ENCODE assay signal across 8 cellular contexts in genomic region chr4:77074961-77075855, GRCh38. TPM values are rescaled to one million over a fixed set of nuclear protein-coding genes. Genes with fewer than 3 reads are reported as not detected.
A peak's percentile ranks its signal among the peaks of the same experiment; 100 is the strongest.
DNase-seq lines count a peak whose midpoint lies in the region; ATAC-seq and TF ChIP-seq lines count a peak whose summit lies in the region.

No MANE protein-coding gene starts in this region.

- H3K27me3 ChIP-seq in adrenal gland, result no peaks in the 10 kb centered on the region
- H3K27me3 ChIP-seq in hepatocyte, result no peaks in the 10 kb centered on the region

- peaks cover 8 to 54% of the 10 kb centered on the region in 2 donors for H3K4me1 ChIP-seq in adrenal gland (replicated peaks in 1 of 2)
- H3K4me1 ChIP-seq in hepatocyte (ENCODE audit: insufficient read depth), result peaks cover 17% of the 10 kb centered on the region

- 0 to 1% (median 1%) methylated on average over 11 to 88 of the region's 90 CpGs for WGBS in adrenal gland, 4 donors
- 1% methylated on average over 30 of the region's 90 CpGs for WGBS in hepatocyte (ENCODE audit: low lambda C conversion rate, missing lambda C conversion rate)

- H3K36me3 ChIP-seq in adrenal gland (replicated peaks in 1 of 2), result no peaks in the 10 kb centered on the region
- H3K36me3 ChIP-seq in hepatocyte (replicated peaks; ENCODE audit: insufficient read depth, low read depth), result no peaks in the 10 kb centered on the region

- peak overlapping the region; percentile 86 to 100 (median 90) for H3K4me3 ChIP-seq in adrenal gland
- H3K4me3 ChIP-seq in hepatocyte, result peak overlapping the region; percentile 82

- H2AFZ ChIP-seq in hepatocyte, result peak overlapping the region; percentile 32

- TF ChIP-seq CTCF in adrenal gland (IDR thresholded peaks at IDR 0.05), result no peak
- TF ChIP-seq CTCF in hepatocyte (IDR thresholded peaks at IDR 0.05; ENCODE audit: poor library complexity), result no peak

- H4K20me1 ChIP-seq in hepatocyte (ENCODE audit: insufficient read depth, poor library complexity, severe bottlenecking), result peaks cover 44% of the 10 kb centered on the region

- ATAC-seq in GM19467 (IDR thresholded peaks at IDR 0.05; ENCODE audit: unreplicated experiment) (peak; percentile 50), sciatic nerve (peak; percentile 35)

- DNase-seq in CD1c-positive myeloid dendritic cell (ENCODE audit: extremely low spot score), result peak; percentile 91
- peak; percentile 79 for DNase-seq in HT1080 (ENCODE audit: low read depth)
- DNase-seq in T-helper 1 cell, result peak; percentile 64 to 88 (median 76)
- peak; percentile 80 to 89 (median 83) for DNase-seq in adrenal gland
- peak; percentile 78 for DNase-seq in hepatocyte (ENCODE audit: low spot score)
- DNase-seq in sciatic nerve (ENCODE audit: low spot score), result peak; percentile 84
- DNase-seq in NCI-H526 treated with DMSO at 0.1 percent for 48 hours (lab: John Stamatoyannopoulos, UW), result no peak

- peaks cover 77% of the 10 kb centered on the region for H3K79me2 ChIP-seq in hepatocyte

- intact Hi-C loops in adrenal gland (cut with DNase I), result no loop called here
- intact Hi-C loops in sciatic nerve (cut with DNase I), result no loop called here

- H3K4me2 ChIP-seq in hepatocyte, result peak overlapping the region; percentile 84

- H3K27ac ChIP-seq in adrenal gland (peak overlapping the region; percentile 96 to 100 (median 98)), hepatocyte (peak overlapping the region; percentile 99)

- no peaks in the 10 kb centered on the region for H3K9me3 ChIP-seq in adrenal gland (replicated peaks in 1 of 3)
- no peaks in the 10 kb centered on the region for H3K9me3 ChIP-seq in hepatocyte (ENCODE audit: low read depth)

- H3K9me2 ChIP-seq in hepatocyte (replicated peaks; ENCODE audit: insufficient read depth), result no peaks in the 10 kb centered on the region

- peak; percentile 40 to 65 for TF ChIP-seq POLR2A in adrenal gland (IDR thresholded peaks at IDR 0.05)

RNA-seq across cellular contexts. Expression of gene CCNI, which starts 0.6 kb away (rescaled TPM):
- total RNA-seq in HT1080 (2014; rRNA removed; shearing (Covaris generic)), result 83.8 and 108 TPM in 2 replicates
- 252 and 311 TPM in 2 replicates for polyA plus RNA-seq in HT1080 (2015; cell fraction: cytosol; rRNA removed)
- 69.4 and 71.5 TPM in 2 replicates for polyA plus RNA-seq in HT1080 (2015; cell fraction: nucleus; rRNA removed)
- total RNA-seq in adrenal gland (100 to 1,000 TPM; 114 to 261 (median 173) TPM), hepatocyte (212 and 222 TPM in 2 replicates), sciatic nerve (301 TPM)
- polyA plus RNA-seq in adrenal gland (100 to 1,000 TPM in 1 of 3 donors, 10 to 100 TPM in 2; 32.1 to 142 (median 54.6) TPM), hepatocyte (147 and 160 TPM in 2 replicates)
